ENCODE assay signal across 18 cellular contexts in genomic region chr14:80586116-80586515, GRCh38.
"Had no signal": no experiment of that assay in that cellular context is flagged by ENCODE, and none has a peak within 500 bp of the region (broad histone marks: within the 10 kb centered on the region; RNA-seq: fewer than 3 reads in every experiment).

No MANE protein-coding gene starts in this region.

- H3K4me2 ChIP-seq: smooth muscle cell had no signal

- H3K9me3 ChIP-seq: gastrocnemius medialis, right atrium auricular region, suprapubic skin had no signal

- H3K4me1 ChIP-seq: gastrocnemius medialis, right atrium auricular region had no signal

- H3K27me3 Mint-ChIP-seq: activated naive CD8-positive, alpha-beta T cell treated with anti-CD3 and anti-CD28 coated beads, Interleukin-2, amount 50 U/mL, for 24 hours; effector memory CD8-positive, alpha-beta T cell; naive B cell; type B pancreatic cell had no signal

- H3K27ac ChIP-seq: epithelial cell of prostate, gastrocnemius medialis, heart right ventricle, right atrium auricular region, suprapubic skin had no signal

- ATAC-seq: activated naive CD8-positive, alpha-beta T cell treated with anti-CD3 and anti-CD28 coated beads, Interleukin-2, amount 50 U/mL, for 24 hours; effector memory CD8-positive, alpha-beta T cell; gastrocnemius medialis; heart right ventricle; stimulated activated naive CD8-positive, alpha-beta T cell treated with anti-CD3 and anti-CD28 coated beads, Interleukin-15, Interleukin-2, amounts not matched to agents 100 U/mL and 50 U/mL, for 24 hours had no signal

- H3K4me3 Mint-ChIP-seq: activated naive CD8-positive, alpha-beta T cell treated with anti-CD3 and anti-CD28 coated beads, Interleukin-2, amount 50 U/mL, for 24 hours; effector memory CD8-positive, alpha-beta T cell; naive B cell; type B pancreatic cell had no signal

- H3K27ac Mint-ChIP-seq: activated naive CD8-positive, alpha-beta T cell treated with anti-CD3 and anti-CD28 coated beads, Interleukin-2, amount 50 U/mL, for 24 hours; effector memory CD8-positive, alpha-beta T cell; type B pancreatic cell had no signal

- H3K27me3 ChIP-seq: gastrocnemius medialis, heart right ventricle, right atrium auricular region, suprapubic skin had no signal

- H3K4me3 ChIP-seq: gastrocnemius medialis, heart right ventricle, lung, right atrium auricular region, smooth muscle cell, suprapubic skin had no signal

- DNase-seq: activated CD4-positive, alpha-beta T cell treated with anti-CD3 and anti-CD28 coated beads for 1 hour; activated CD4-positive, alpha-beta T cell treated with anti-CD3 and anti-CD28 coated beads, Interleukin-2, amount 50 U/mL, for 4 hours; activated naive CD4-positive, alpha-beta T cell treated with Interleukin-2 at 50 U/mL for 16 hours; activated naive CD8-positive, alpha-beta T cell treated with anti-CD3 and anti-CD28 coated beads, Interleukin-2, amount 50 U/mL, for 24 hours; activated T-cell treated with anti-CD3 and anti-CD28 coated beads for 4 hours; aorta; dermis blood vessel endothelial cell; effector memory CD8-positive, alpha-beta T cell; gastrocnemius medialis; heart right ventricle; naive B cell; stimulated activated naive CD8-positive, alpha-beta T cell treated with anti-CD3 and anti-CD28 coated beads, Interleukin-15, Interleukin-2, amounts not matched to agents 100 U/mL and 50 U/mL, for 24 hours had no signal

- H3K36me3 Mint-ChIP-seq: type B pancreatic cell had no signal

- H3K36me3 ChIP-seq: gastrocnemius medialis, heart right ventricle, right atrium auricular region, suprapubic skin had no signal

- H3K9me3 Mint-ChIP-seq: activated naive CD8-positive, alpha-beta T cell treated with anti-CD3 and anti-CD28 coated beads, Interleukin-2, amount 50 U/mL, for 24 hours; type B pancreatic cell had no signal
